8 cellular contexts compared by ENCODE assay signal in genomic region chr11:47269829-47270305, GRCh38. TPM values are rescaled to one million over a fixed set of nuclear protein-coding genes. Genes with fewer than 3 reads are reported as not detected.
A peak's percentile ranks its signal among the peaks of the same experiment; 100 is the strongest.
DNase-seq lines count a peak whose midpoint lies in the region; ATAC-seq and TF ChIP-seq lines count a peak whose summit lies in the region.

TSS of gene MADD (plus strand) at chr11:47270133.

- peak; percentile 82 for ATAC-seq in CD8-positive, alpha-beta T cell
- ATAC-seq in GM19452 (IDR thresholded peaks at IDR 0.05; ENCODE audit: unreplicated experiment) (peak; percentile 80), HG03571 (IDR thresholded peaks at IDR 0.05; ENCODE audit: unreplicated experiment) (peak; percentile 70)

- H3K4me3 ChIP-seq in CD8-positive, alpha-beta T cell (ENCODE audit: low read depth, low read length), result peak within 1 kb of the TSS; percentile 71
- H3K4me3 ChIP-seq in mononuclear cell (ENCODE audit: low read length), result peak within 1 kb of the TSS; percentile 59

- H3K27ac ChIP-seq in CD8-positive, alpha-beta T cell (ENCODE audit: low read depth, low read length), result peak within 1 kb of the TSS; percentile 72

- no peaks in the 10 kb centered on the region for H3K27me3 Mint-ChIP-seq in CD8-positive, alpha-beta T cell (ENCODE audit: low read depth)
- peaks cover 16% of the 10 kb centered on the region for H3K27me3 Mint-ChIP-seq in endothelial cell (ENCODE audit: unreplicated experiment)

- H3K27ac Mint-ChIP-seq in CD8-positive, alpha-beta T cell, result peak within 1 kb of the TSS; percentile 94
- H3K27ac Mint-ChIP-seq in endothelial cell (ENCODE audit: unreplicated experiment), result peak within 1 kb of the TSS; percentile 98

- H3K36me3 Mint-ChIP-seq in CD8-positive, alpha-beta T cell, result peaks cover 25% of the 10 kb centered on the region
- peaks cover 12% of the 10 kb centered on the region for H3K36me3 Mint-ChIP-seq in endothelial cell (ENCODE audit: low read depth, unreplicated experiment)

- no peaks in the 10 kb centered on the region for H3K9me3 ChIP-seq in CD8-positive, alpha-beta T cell (ENCODE audit: low read length)
- H3K9me3 ChIP-seq in mononuclear cell (ENCODE audit: low read depth, low read length), result no peaks in the 10 kb centered on the region

- CTCF ChIA-PET in CD8-positive, alpha-beta T cell (lab: Charles Lee), result interaction anchor here (1.6 to 1.7 kb wide), 3 partner anchors 10 to 92 kb away, joined by 5 to 12 read pairs (median 7); partner anchors contain the start of gene ACP2

- peaks cover 4% of the 10 kb centered on the region for H3K36me3 ChIP-seq in CD8-positive, alpha-beta T cell (ENCODE audit: insufficient read depth, low read length)

- intact Hi-C loops in CD8-positive, alpha-beta T cell (cut with DNase I, micrococcal nuclease), result loop anchor here (1.0 to 10.0 kb wide), 14 partner anchors 22 to 1149 kb away; partner anchors contain the start of genes ACP2 (in 2 of the 2), DDB2 (in 2 of the 2), FNBP4 (in 2 of the 2) and KBTBD4 (in 2 of the 2)

- POLR2A ChIA-PET in CD8-positive, alpha-beta T cell (lab: Charles Lee), result interaction anchor here (1.3 to 3.4 kb wide), 4 partner anchors 10 to 54 kb away, joined by 5 to 18 read pairs (median 9); partner anchors contain the start of gene ACP2

- peak within 1 kb of the TSS; percentile 88 for H3K4me3 Mint-ChIP-seq in CD8-positive, alpha-beta T cell
- H3K4me3 Mint-ChIP-seq in endothelial cell (ENCODE audit: unreplicated experiment), result peak within 1 kb of the TSS; percentile 94

- H3K9me3 Mint-ChIP-seq in CD8-positive, alpha-beta T cell, result no peaks in the 10 kb centered on the region
- H3K9me3 Mint-ChIP-seq in endothelial cell (ENCODE audit: unreplicated experiment), result no peaks in the 10 kb centered on the region

- peaks cover 43% of the 10 kb centered on the region for H3K4me1 ChIP-seq in CD8-positive, alpha-beta T cell (ENCODE audit: insufficient read depth, low read length)
- H3K4me1 ChIP-seq in mononuclear cell (ENCODE audit: insufficient read depth, low read length), result peaks cover 59% of the 10 kb centered on the region

- H3K4me1 Mint-ChIP-seq in CD8-positive, alpha-beta T cell (ENCODE audit: low read depth), result peaks cover 54% of the 10 kb centered on the region
- peaks cover 34% of the 10 kb centered on the region for H3K4me1 Mint-ChIP-seq in endothelial cell (ENCODE audit: unreplicated experiment)

- no peak for TF ChIP-seq CTCF in CD8-positive, alpha-beta T cell (IDR thresholded peaks at IDR 0.05)
- TF ChIP-seq CTCF in endothelial cell (IDR thresholded peaks at IDR 0.05; ENCODE audit: unreplicated experiment), result no peak

- peak; percentile 84 to 95 (median 91) for DNase-seq in CD8-positive, alpha-beta T cell
- DNase-seq in NOMO-1 (lab: John Stamatoyannopoulos, UW; ENCODE audit: unreplicated experiment in 2 of 2) (peak; percentile 74 to 89), endothelial cell (ENCODE audit: low spot score) (peak; percentile 77)
- peak; percentile 68 for DNase-seq in activated CD8-positive, alpha-beta memory T cell treated with anti-CD3 and anti-CD28 coated beads, Interleukin-2, amount 50 U/mL, for 24 hours (ENCODE audit: extremely low read depth)
- peak; percentile 69 to 87 for DNase-seq in stimulated activated CD8-positive, alpha-beta memory T cell treated with anti-CD3 and anti-CD28 coated beads, Interleukin-4, amount 100 ng/mL, for 1 hour (ENCODE audit: low read depth in 2 of 2, low spot score in 1 of 2)

- H3K27me3 ChIP-seq in CD8-positive, alpha-beta T cell (ENCODE audit: insufficient read depth, low read length), result no peaks in the 10 kb centered on the region
- no peaks in the 10 kb centered on the region for H3K27me3 ChIP-seq in mononuclear cell (ENCODE audit: insufficient read depth, low read length)

RNA-seq across cellular contexts. Expression of gene MADD, which starts in this region (rescaled TPM):
- total RNA-seq in CD8-positive, alpha-beta T cell, result 100 to 1,000 TPM; 191 to 196 TPM
- total RNA-seq in endothelial cell (ENCODE audit: unreplicated experiment) (61.2 TPM), mononuclear cell (87.8 TPM)

Comparison
In these comparisons a context has a peak if more than half of its experiments do, and no peak if none do; other contexts are left out.
1. Peak in every context shown above with its lines: DNase-seq, ATAC-seq, H3K4me3 ChIP-seq and H3K27ac ChIP-seq.